1 cellular context compared by ENCODE assay signal in genomic region chr12:101891462-101891971, GRCh38.
TF ChIP-seq lines count a peak whose summit lies in the region.

No MANE protein-coding gene starts in this region.

TF ChIP-seq in SK-N-SH, 30 proteins besides CTCF, POLR2A, EP300 and RAD21 (continued from another document):
- TF ChIP-seq USF2 (IDR thresholded peaks at IDR 0.05; ENCODE audit: borderline replicate concordance, low read depth, low read length), result no peak
- no peak for TF ChIP-seq RFX5 (IDR thresholded peaks at IDR 0.05; ENCODE audit: low read length)
- no peak for TF ChIP-seq RXRA (IDR thresholded peaks at IDR 0.05; ENCODE audit: borderline replicate concordance, low read depth)
- TF ChIP-seq NFIC (IDR thresholded peaks at IDR 0.05; ENCODE audit: borderline replicate concordance), result no peak; the same call in 1 of the 2 replicates
- TF ChIP-seq SIN3A (IDR thresholded peaks at IDR 0.05; ENCODE audit: borderline replicate concordance, low read depth, low read length), result no peak
- peak; percentile 29; the same call in 1 of the 2 replicates for TF ChIP-seq FOSL2 (IDR thresholded peaks at IDR 0.05; ENCODE audit: borderline replicate concordance, low read depth)
- TF ChIP-seq TEAD4 (IDR thresholded peaks at IDR 0.05; ENCODE audit: borderline replicate concordance, insufficient read depth), result no peak
- no peak for TF ChIP-seq IRF3 (IDR thresholded peaks at IDR 0.05; ENCODE audit: low read depth, low read length)
- TF ChIP-seq CHD2 (IDR thresholded peaks at IDR 0.05; ENCODE audit: low read length, partially characterized antibody), result no peak
- TF ChIP-seq MXI1 (IDR thresholded peaks at IDR 0.05; ENCODE audit: low read depth, low read length), result no peak
- TF ChIP-seq GATA2 (CRISPR knock-in tag; IDR thresholded peaks at IDR 0.05), result no peak
- no peak for TF ChIP-seq TAF1 (IDR thresholded peaks at IDR 0.05; ENCODE audit: borderline replicate concordance, low read depth, low read length)
- no peak for TF ChIP-seq SMC3 (IDR thresholded peaks at IDR 0.05; ENCODE audit: low read depth, low read length)
- no peak; the same call in 1 of the 2 replicates for TF ChIP-seq JUND (IDR thresholded peaks at IDR 0.05)
